Comparison of ENCODE assay signal across 1 cellular context in the genomic region with DNA sequence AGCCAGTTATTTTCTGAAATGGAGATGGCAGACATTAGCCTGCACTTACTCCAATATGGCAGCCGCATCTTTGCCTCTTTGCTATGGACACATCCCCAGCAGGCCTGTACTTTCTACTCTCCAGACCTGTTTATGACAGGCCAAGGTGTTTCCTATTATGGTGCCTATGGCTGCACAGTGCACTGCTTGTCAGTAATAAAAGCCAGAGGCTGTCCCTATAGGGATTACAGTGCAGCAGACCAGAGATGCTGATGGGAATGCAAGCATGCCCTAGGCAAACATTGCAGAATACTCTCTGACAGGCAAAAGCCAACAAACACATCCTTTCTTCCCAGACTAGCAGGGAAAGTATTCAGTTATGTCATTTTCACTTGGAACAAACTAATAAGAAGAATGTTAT.
TF ChIP-seq lines count a peak whose summit lies in the region.

No MANE protein-coding gene starts in this region.

TF ChIP-seq in SK-N-SH treated with all-trans-retinoic acid at 6 μM for 48 hours, 23 proteins besides CTCF, POLR2A, EP300 and RAD21 (continued from another document):
- TF ChIP-seq, protein P1, sequence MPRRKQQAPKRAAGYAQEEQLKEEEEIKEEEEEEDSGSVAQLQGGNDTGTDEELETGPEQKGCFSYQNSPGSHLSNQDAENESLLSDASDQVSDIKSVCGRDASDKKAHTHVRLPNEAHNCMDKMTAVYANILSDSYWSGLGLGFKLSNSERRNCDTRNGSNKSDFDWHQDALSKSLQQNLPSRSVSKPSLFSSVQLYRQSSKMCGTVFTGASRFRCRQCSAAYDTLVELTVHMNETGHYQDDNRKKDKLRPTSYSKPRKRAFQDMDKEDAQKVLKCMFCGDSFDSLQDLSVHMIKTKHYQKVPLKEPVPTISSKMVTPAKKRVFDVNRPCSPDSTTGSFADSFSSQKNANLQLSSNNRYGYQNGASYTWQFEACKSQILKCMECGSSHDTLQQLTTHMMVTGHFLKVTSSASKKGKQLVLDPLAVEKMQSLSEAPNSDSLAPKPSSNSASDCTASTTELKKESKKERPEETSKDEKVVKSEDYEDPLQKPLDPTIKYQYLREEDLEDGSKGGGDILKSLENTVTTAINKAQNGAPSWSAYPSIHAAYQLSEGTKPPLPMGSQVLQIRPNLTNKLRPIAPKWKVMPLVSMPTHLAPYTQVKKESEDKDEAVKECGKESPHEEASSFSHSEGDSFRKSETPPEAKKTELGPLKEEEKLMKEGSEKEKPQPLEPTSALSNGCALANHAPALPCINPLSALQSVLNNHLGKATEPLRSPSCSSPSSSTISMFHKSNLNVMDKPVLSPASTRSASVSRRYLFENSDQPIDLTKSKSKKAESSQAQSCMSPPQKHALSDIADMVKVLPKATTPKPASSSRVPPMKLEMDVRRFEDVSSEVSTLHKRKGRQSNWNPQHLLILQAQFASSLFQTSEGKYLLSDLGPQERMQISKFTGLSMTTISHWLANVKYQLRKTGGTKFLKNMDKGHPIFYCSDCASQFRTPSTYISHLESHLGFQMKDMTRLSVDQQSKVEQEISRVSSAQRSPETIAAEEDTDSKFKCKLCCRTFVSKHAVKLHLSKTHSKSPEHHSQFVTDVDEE (CRISPR knock-in tag; IDR thresholded peaks at IDR 0.05) = no peak
- TF ChIP-seq GLIS3 (CRISPR knock-in tag; IDR thresholded peaks at IDR 0.05) (no peak), ZNF565 (CRISPR knock-in tag; conservative IDR thresholded peaks at IDR 0.05; ENCODE audit: low read depth) (no peak), TCF4 (CRISPR knock-in tag; IDR thresholded peaks at IDR 0.05; ENCODE audit: borderline replicate concordance) (no peak), ARNTL (CRISPR knock-in tag; IDR thresholded peaks at IDR 0.05; ENCODE audit: borderline replicate concordance, low read depth) (no peak), OSR1 (CRISPR knock-in tag; IDR thresholded peaks at IDR 0.05) (no peak), ISL1 (CRISPR knock-in tag; IDR thresholded peaks at IDR 0.05) (no peak), SNAI2 (CRISPR knock-in tag; IDR thresholded peaks at IDR 0.05) (no peak)
- TF ChIP-seq, protein P2, sequence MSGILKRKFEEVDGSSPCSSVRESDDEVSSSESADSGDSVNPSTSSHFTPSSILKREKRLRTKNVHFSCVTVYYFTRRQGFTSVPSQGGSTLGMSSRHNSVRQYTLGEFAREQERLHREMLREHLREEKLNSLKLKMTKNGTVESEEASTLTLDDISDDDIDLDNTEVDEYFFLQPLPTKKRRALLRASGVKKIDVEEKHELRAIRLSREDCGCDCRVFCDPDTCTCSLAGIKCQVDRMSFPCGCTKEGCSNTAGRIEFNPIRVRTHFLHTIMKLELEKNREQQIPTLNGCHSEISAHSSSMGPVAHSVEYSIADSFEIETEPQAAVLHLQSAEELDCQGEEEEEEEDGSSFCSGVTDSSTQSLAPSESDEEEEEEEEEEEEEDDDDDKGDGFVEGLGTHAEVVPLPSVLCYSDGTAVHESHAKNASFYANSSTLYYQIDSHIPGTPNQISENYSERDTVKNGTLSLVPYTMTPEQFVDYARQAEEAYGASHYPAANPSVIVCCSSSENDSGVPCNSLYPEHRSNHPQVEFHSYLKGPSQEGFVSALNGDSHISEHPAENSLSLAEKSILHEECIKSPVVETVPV (CRISPR knock-in tag; IDR thresholded peaks at IDR 0.05) = no peak
